ENCODE assay signal across 12 cellular contexts in the genomic region with DNA sequence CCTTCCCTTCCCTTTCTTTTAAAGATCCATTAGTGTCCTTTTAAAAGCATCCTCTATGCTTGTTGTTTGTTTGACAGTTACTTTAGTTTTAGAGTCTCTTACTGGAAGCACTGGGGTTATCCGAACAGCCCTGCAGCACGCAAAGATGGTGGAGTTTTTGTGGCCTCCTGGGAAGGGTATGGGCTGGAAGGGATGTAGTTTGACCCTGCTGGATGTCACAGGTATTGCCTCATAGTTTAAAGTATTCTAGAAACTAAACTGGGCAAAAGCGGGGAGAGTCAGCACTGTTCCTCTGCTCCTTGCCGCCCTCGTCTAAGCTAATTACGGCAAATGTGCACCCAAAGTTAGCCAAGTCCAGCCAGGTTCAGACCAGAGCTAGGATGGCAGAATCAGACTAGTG. TPM values are rescaled to one million over a fixed set of nuclear protein-coding genes. Genes with fewer than 3 reads are reported as not detected.
A peak's percentile ranks its signal among the peaks of the same experiment; 100 is the strongest.
DNase-seq lines count a peak whose midpoint lies in the region; ATAC-seq, FAIRE-seq and TF ChIP-seq lines count a peak whose summit lies in the region.
"Had no signal": no experiment of that assay in that cellular context is flagged by ENCODE, and none has a peak within 500 bp of the region (broad histone marks: within the 10 kb centered on the region; RNA-seq: fewer than 3 reads in every experiment).

No MANE protein-coding gene starts in this region.

- no peaks in the 10 kb centered on the region for H3K36me3 Mint-ChIP-seq in nephron (ENCODE audit: low read depth)
- H3K36me3 Mint-ChIP-seq: memory B cell had no signal

- H3K4me3 Mint-ChIP-seq in nephron, result no peak overlapping the region
- H3K4me3 Mint-ChIP-seq: activated CD8-positive, alpha-beta T cell treated with anti-CD3 and anti-CD28 coated beads for 36 hours; memory B cell had no signal

- no peak for FAIRE-seq in GM12878 (lab: Jason Lieb, UNC)

- H3K27ac ChIP-seq in GM12878 (ENCODE audit: control insufficient read depth, insufficient read depth), result no peak overlapping the region
- H3K27ac ChIP-seq: esophagus squamous epithelium, GM23248 had no signal

- TF ChIP-seq RAD21 in GM12878 (IDR thresholded peaks at IDR 0.05; ENCODE audit: insufficient read depth, low read depth, low read length), result no peak

- no peak overlapping the region for H3K9ac ChIP-seq in GM12878 (ENCODE audit: control insufficient read depth, insufficient read depth, low read length)
- H3K9ac ChIP-seq: GM23248 had no signal

- no peaks in the 10 kb centered on the region for H3K4me1 ChIP-seq in GM12878 (ENCODE audit: control insufficient read depth, insufficient read depth, low read length)
- H3K4me1 ChIP-seq: esophagus squamous epithelium had no signal

- peaks cover 8% of the 10 kb centered on the region for H3K9me3 Mint-ChIP-seq in nephron
- H3K9me3 Mint-ChIP-seq: activated CD8-positive, alpha-beta T cell treated with anti-CD3 and anti-CD28 coated beads for 36 hours; memory B cell had no signal

- no peaks in the 10 kb centered on the region for H3K4me1 Mint-ChIP-seq in nephron
- H3K4me1 Mint-ChIP-seq: memory B cell had no signal

- no peak overlapping the region for H3K4me3 ChIP-seq in GM12878
- H3K4me3 ChIP-seq: esophagus squamous epithelium, GM23248 had no signal

- in situ Hi-C loops in GM12878 (cut with MboI), result no loop called here

- H3K27me3 ChIP-seq in GM12878 (replicated peaks in 1 of 2; ENCODE audit: control insufficient read depth in 2 of 2, insufficient read depth in 2 of 2, low read length in 1 of 2), result no peaks in the 10 kb centered on the region
- H3K27me3 ChIP-seq: esophagus squamous epithelium had no signal

- peak; percentile 76 for ATAC-seq in GM18519 (IDR thresholded peaks at IDR 0.05; ENCODE audit: low FRiP score, unreplicated experiment)
- peak; percentile 87 for ATAC-seq in HG03159 (IDR thresholded peaks at IDR 0.05; ENCODE audit: unreplicated experiment)
- peak; percentile 62; the same call in 2 of the 3 replicates for ATAC-seq in GM12878
- ATAC-seq in GM18511 (IDR thresholded peaks at IDR 0.05; ENCODE audit: unreplicated experiment), result no peak
- no peak for ATAC-seq in GM21447 (IDR thresholded peaks at IDR 0.05; ENCODE audit: unreplicated experiment)
- ATAC-seq: activated CD8-positive, alpha-beta T cell treated with anti-CD3 and anti-CD28 coated beads for 36 hours had no signal

- H3K9me3 ChIP-seq in GM12878 (replicated peaks; ENCODE audit: control insufficient read depth, insufficient read depth, low read length), result no peaks in the 10 kb centered on the region
- H3K9me3 ChIP-seq: esophagus squamous epithelium had no signal

- POLR2A ChIA-PET in GM12878 (lab: Charles Lee), result no interaction called here

- no peak for TF ChIP-seq POLR2A in GM12878 (IDR thresholded peaks at IDR 0.05; ENCODE audit: low read depth, low read length)

- intact Hi-C loops in GM12878 (cut with micrococcal nuclease; ENCODE audit: unreplicated experiment), result no loop called here

- H3K36me3 ChIP-seq in GM12878 (ENCODE audit: control insufficient read depth in 2 of 2, insufficient read depth in 2 of 2, low read length in 1 of 2), result no peaks in the 10 kb centered on the region
- H3K36me3 ChIP-seq: esophagus squamous epithelium had no signal

- no peak overlapping the region for H3K27ac Mint-ChIP-seq in nephron
- H3K27ac Mint-ChIP-seq: activated CD8-positive, alpha-beta T cell treated with anti-CD3 and anti-CD28 coated beads for 36 hours; memory B cell had no signal

- RAD21 ChIA-PET in GM12878 (lab: Charles Lee; ENCODE audit: unreplicated experiment), result no interaction called here

- CTCF ChIA-PET in GM12878 (lab: Yijun Ruan, JAX), result no interaction called here

- TF ChIP-seq EP300 in GM12878 (IDR thresholded peaks at IDR 0.05; ENCODE audit: borderline replicate concordance in 1 of 2, control insufficient read depth in 1 of 2, low read depth in 2 of 2, low read length in 2 of 2), result no peak

- 0 out of 6 replicates have a peak, but pooled peaks of 1 of the 3 experiments have one; percentile 7 for TF ChIP-seq CTCF in GM12878 (IDR thresholded peaks at IDR 0.05 in 2 of 3, conservative IDR thresholded peaks at IDR 0.05 in 1 of 3; ENCODE audit: control insufficient read depth in 2 of 3, extremely low read depth in 1 of 3, insufficient read depth in 1 of 3, low read depth in 3 of 3, low read length in 3 of 3)
- TF ChIP-seq CTCF in nephron (IDR thresholded peaks at IDR 0.05; ENCODE audit: unreplicated experiment in 3 of 3), result peak in 2 of 3 experiments; percentile 11 to 22

- no peak for DNase-seq in GM12878 (ENCODE audit: low read depth, low spot score)
- DNase-seq in NCI-H128 (lab: John Stamatoyannopoulos, UW; ENCODE audit: unreplicated experiment), result no peak
- no peak for DNase-seq in NCI-H2227 treated with DMSO at 0.1 percent for 48 hours (lab: John Stamatoyannopoulos, UW)
- DNase-seq: activated CD8-positive, alpha-beta T cell treated with anti-CD3 and anti-CD28 coated beads for 36 hours; esophagus squamous epithelium; GM23248 had no signal

- no peak overlapping the region for H2AFZ ChIP-seq in GM12878 (ENCODE audit: control insufficient read depth, low read depth, low read length)
- H2AFZ ChIP-seq: GM23248 had no signal

- no peaks in the 10 kb centered on the region for H4K20me1 ChIP-seq in GM12878 (ENCODE audit: control insufficient read depth, insufficient read depth)

- H3K27me3 Mint-ChIP-seq in nephron (ENCODE audit: low read depth), result no peaks in the 10 kb centered on the region
- H3K27me3 Mint-ChIP-seq: activated CD8-positive, alpha-beta T cell treated with anti-CD3 and anti-CD28 coated beads for 36 hours; memory B cell had no signal

- 84% methylated on average over 6 of the region's 6 CpGs for WGBS in GM12878 (ENCODE audit: insufficient coverage, insufficient replicate concordance, low lambda C conversion rate, missing lambda C conversion rate)

- SMC1A ChIA-PET in GM12878 (lab: Charles Lee; ENCODE audit: uncharacterized antibody, unreplicated experiment), result no interaction called here

- no peak overlapping the region for H3K4me2 ChIP-seq in GM12878 (ENCODE audit: control insufficient read depth, insufficient read depth)

- no TSS peak for BruUV-seq in GM12878 (replicated peaks; lab: Mats Ljungman, UMichigan)

- no peaks in the 10 kb centered on the region for H3K79me2 ChIP-seq in GM12878 (ENCODE audit: control insufficient read depth, insufficient read depth, low read length)

TF ChIP-seq in GM12878, 131 proteins besides CTCF, POLR2A, EP300 and RAD21:
- TF ChIP-seq, protein P1, sequence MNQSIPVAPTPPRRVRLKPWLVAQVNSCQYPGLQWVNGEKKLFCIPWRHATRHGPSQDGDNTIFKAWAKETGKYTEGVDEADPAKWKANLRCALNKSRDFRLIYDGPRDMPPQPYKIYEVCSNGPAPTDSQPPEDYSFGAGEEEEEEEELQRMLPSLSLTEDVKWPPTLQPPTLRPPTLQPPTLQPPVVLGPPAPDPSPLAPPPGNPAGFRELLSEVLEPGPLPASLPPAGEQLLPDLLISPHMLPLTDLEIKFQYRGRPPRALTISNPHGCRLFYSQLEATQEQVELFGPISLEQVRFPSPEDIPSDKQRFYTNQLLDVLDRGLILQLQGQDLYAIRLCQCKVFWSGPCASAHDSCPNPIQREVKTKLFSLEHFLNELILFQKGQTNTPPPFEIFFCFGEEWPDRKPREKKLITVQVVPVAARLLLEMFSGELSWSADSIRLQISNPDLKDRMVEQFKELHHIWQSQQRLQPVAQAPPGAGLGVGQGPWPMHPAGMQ (IDR thresholded peaks at IDR 0.05; ENCODE audit: borderline replicate concordance), result no peak
- TF ChIP-seq, protein P2, sequence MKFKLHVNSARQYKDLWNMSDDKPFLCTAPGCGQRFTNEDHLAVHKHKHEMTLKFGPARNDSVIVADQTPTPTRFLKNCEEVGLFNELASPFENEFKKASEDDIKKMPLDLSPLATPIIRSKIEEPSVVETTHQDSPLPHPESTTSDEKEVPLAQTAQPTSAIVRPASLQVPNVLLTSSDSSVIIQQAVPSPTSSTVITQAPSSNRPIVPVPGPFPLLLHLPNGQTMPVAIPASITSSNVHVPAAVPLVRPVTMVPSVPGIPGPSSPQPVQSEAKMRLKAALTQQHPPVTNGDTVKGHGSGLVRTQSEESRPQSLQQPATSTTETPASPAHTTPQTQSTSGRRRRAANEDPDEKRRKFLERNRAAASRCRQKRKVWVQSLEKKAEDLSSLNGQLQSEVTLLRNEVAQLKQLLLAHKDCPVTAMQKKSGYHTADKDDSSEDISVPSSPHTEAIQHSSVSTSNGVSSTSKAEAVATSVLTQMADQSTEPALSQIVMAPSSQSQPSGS (IDR thresholded peaks at IDR 0.05; ENCODE audit: low read length), result no peak
- TF ChIP-seq, protein P3, sequence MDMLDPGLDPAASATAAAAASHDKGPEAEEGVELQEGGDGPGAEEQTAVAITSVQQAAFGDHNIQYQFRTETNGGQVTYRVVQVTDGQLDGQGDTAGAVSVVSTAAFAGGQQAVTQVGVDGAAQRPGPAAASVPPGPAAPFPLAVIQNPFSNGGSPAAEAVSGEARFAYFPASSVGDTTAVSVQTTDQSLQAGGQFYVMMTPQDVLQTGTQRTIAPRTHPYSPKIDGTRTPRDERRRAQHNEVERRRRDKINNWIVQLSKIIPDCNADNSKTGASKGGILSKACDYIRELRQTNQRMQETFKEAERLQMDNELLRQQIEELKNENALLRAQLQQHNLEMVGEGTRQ (IDR thresholded peaks at IDR 0.05; ENCODE audit: borderline replicate concordance, low read depth, low read length), result no peak

RNA-seq across cellular contexts. Expression of a gene that starts 35.8 kb away (rescaled TPM):
- total RNA-seq in GM12878 (2013; cell fraction: nucleolus; rRNA removed), result not detected in 2 replicates
- total RNA-seq in GM12878 (2014; rRNA removed), result not detected in 2 replicates
- total RNA-seq in GM12878 (2014; rRNA removed; fragmentation: Illumina TruSeq; extraction: Trizol), result not detected in 2 replicates
- 0.16 TPM in 1 of 2 replicates, not detected in the other for total RNA-seq in GM12878 (2021)
- polyA plus RNA-seq in GM12878 (2011; ENCODE audit: low read depth), result not detected
- not detected in 2 replicates for polyA plus RNA-seq in GM12878 (2011; rRNA removed)
- polyA plus RNA-seq in GM12878 (2011; cell fraction: cytosol; rRNA removed), result not detected in 2 replicates
- polyA plus RNA-seq in GM12878 (2011; cell fraction: nucleus; rRNA removed), result not detected in 2 replicates
- polyA plus RNA-seq in GM12878 (2012), result not detected in 2 replicates
- not detected in 2 replicates for polyA plus RNA-seq in GM12878 (2014; fragmentation: Illumina TruSeq; extraction: Trizol)
- not detected for polyA plus RNA-seq in GM12878 (2014; fragmentation: Nextera tagmentation; extraction: Ambion mirVana)
- not detected in 2 replicates for polyA plus RNA-seq in GM12878 (2014; rRNA removed)
- polyA plus RNA-seq in GM12878 (2016; fragmentation: Nextera tagmentation; extraction: Ambion mirVana), result not detected
- not detected in 2 replicates for polyA minus RNA-seq in GM12878 (2011; rRNA and poly(A)+ RNA removed)
- polyA minus RNA-seq in GM12878 (2011; cell fraction: cytosol; rRNA and poly(A)+ RNA removed), result not detected in 2 replicates
- polyA minus RNA-seq in GM12878 (2011; cell fraction: nucleus; rRNA and poly(A)+ RNA removed), result not detected in 2 replicates

Comparison
In these comparisons a context has a peak if more than half of its experiments do, and no peak if none do; other contexts are left out.
1. ATAC-seq: peak in GM18519 (single experiment), HG03159 (single experiment) and GM12878 (single experiment); none in GM18511 (single experiment) and GM21447 (single experiment).